In genomic region chr18:62739911-62740310, GRCh38 we compare ENCODE assay signal across 18 cellular contexts. TPM values are rescaled to one million over a fixed set of nuclear protein-coding genes. Genes with fewer than 3 reads are reported as not detected.
DNase-seq lines count a peak whose midpoint lies in the region; ATAC-seq, FAIRE-seq and TF ChIP-seq lines count a peak whose summit lies in the region.
"Had no signal": no experiment of that assay in that cellular context is flagged by ENCODE, and none has a peak within 500 bp of the region (broad histone marks: within the 10 kb centered on the region; RNA-seq: fewer than 3 reads in every experiment).

No MANE protein-coding gene starts in this region.

- H3K27me3 ChIP-seq in H1 (replicated peaks in 1 of 4; ENCODE audit: control insufficient read depth in 3 of 4, extremely low read depth in 1 of 4, insufficient read depth in 3 of 4, low read length in 3 of 4), result no peaks in the 10 kb centered on the region
- H3K27me3 ChIP-seq in vagina, result no peaks in the 10 kb centered on the region
- H3K27me3 ChIP-seq: BLaER1 treated with 17β-estradiol and CSF1 and Interleukin-3, amounts not matched to agents 10 nM and 100 nM had no signal

- no peak overlapping the region for H3K9ac ChIP-seq in H1 (replicated peaks in 1 of 4; ENCODE audit: extremely low read depth in 1 of 4, low read depth in 3 of 4, low read length in 3 of 4)
- H3K9ac ChIP-seq: BLaER1 treated with 17β-estradiol and CSF1 and Interleukin-3, amounts not matched to agents 10 nM and 100 nM; GM23248; KMS-11 had no signal

- peak overlapping the region; percentile 41 for H3K27ac Mint-ChIP-seq in activated naive CD8-positive, alpha-beta T cell treated with anti-CD3 and anti-CD28 coated beads, Interleukin-2, amount 50 U/mL, for 24 hours
- H3K27ac Mint-ChIP-seq in activated naive CD8-positive, alpha-beta T cell treated with anti-CD3 and anti-CD28 coated beads for 36 hours, result no peak overlapping the region
- H3K27ac Mint-ChIP-seq in mesothelial cell of epicardium, result peak overlapping the region; percentile 39
- no peak overlapping the region for H3K27ac Mint-ChIP-seq in T-cell

- no peaks in the 10 kb centered on the region for H3K27me3 Mint-ChIP-seq in activated naive CD8-positive, alpha-beta T cell treated with anti-CD3 and anti-CD28 coated beads, Interleukin-2, amount 50 U/mL, for 24 hours
- no peaks in the 10 kb centered on the region for H3K27me3 Mint-ChIP-seq in activated naive CD8-positive, alpha-beta T cell treated with anti-CD3 and anti-CD28 coated beads for 36 hours
- H3K27me3 Mint-ChIP-seq in mesothelial cell of epicardium (ENCODE audit: low read depth) (no peaks in the 10 kb centered on the region), T-cell (no peaks in the 10 kb centered on the region)

- POLR2A ChIA-PET in H1 (lab: Charles Lee; ENCODE audit: partially characterized antibody), result interaction anchor here (0.6 to 1.3 kb wide), 2 partner anchors 13 to 416 kb away, joined by 3 to 5 read pairs; no protein-coding TSS in a partner anchor
- POLR2A ChIA-PET in T-cell (lab: Charles Lee), result interaction anchor here in 1 of 2 donors (0.6 kb wide), 1 partner anchor 121 kb away, joined by 5 read pairs; no protein-coding TSS in a partner anchor

- TF ChIP-seq EP300 in H1 (IDR thresholded peaks at IDR 0.05; ENCODE audit: borderline replicate concordance in 1 of 2, low read depth in 2 of 2, low read length in 2 of 2), result no peak

- CTCF ChIA-PET in H1 (lab: Charles Lee; ENCODE audit: partially characterized antibody), result interaction anchor here (1.2 kb wide), 1 partner anchor 102 kb away, joined by 3 read pairs; no protein-coding TSS in a partner anchor
- CTCF ChIA-PET in T-cell (lab: Charles Lee), result no interaction called here

- no peak overlapping the region for H3K4me3 Mint-ChIP-seq in activated naive CD8-positive, alpha-beta T cell treated with anti-CD3 and anti-CD28 coated beads, Interleukin-2, amount 50 U/mL, for 24 hours
- no peak overlapping the region for H3K4me3 Mint-ChIP-seq in activated naive CD8-positive, alpha-beta T cell treated with anti-CD3 and anti-CD28 coated beads for 36 hours
- H3K4me3 Mint-ChIP-seq in mesothelial cell of epicardium, result no peak overlapping the region
- no peak overlapping the region for H3K4me3 Mint-ChIP-seq in T-cell

- H2AFZ ChIP-seq in H1 (ENCODE audit: low read length), result no peak overlapping the region
- H2AFZ ChIP-seq: GM23248 had no signal

- FAIRE-seq in H1 (lab: Jason Lieb, UNC), result peak; percentile 45
- FAIRE-seq: RCC 7860 had no signal

- no peak overlapping the region for H4K5ac ChIP-seq in H1 (ENCODE audit: insufficient read length, low read depth, low read length)

- intact Hi-C loops in vagina (cut with DNase I), result no loop called here

- H3K36me3 Mint-ChIP-seq in activated naive CD8-positive, alpha-beta T cell treated with anti-CD3 and anti-CD28 coated beads, Interleukin-2, amount 50 U/mL, for 24 hours (ENCODE audit: low read depth), result no peaks in the 10 kb centered on the region
- H3K36me3 Mint-ChIP-seq in activated naive CD8-positive, alpha-beta T cell treated with anti-CD3 and anti-CD28 coated beads for 36 hours, result peaks cover 12% of the 10 kb centered on the region
- no peaks in the 10 kb centered on the region for H3K36me3 Mint-ChIP-seq in mesothelial cell of epicardium
- H3K36me3 Mint-ChIP-seq in T-cell, result no peaks in the 10 kb centered on the region

- no peak overlapping the region for H2BK20ac ChIP-seq in H1 (ENCODE audit: low read length)

- H3K36me3 ChIP-seq in H1 (ENCODE audit: control insufficient read depth in 2 of 4, insufficient read depth in 4 of 4, low read length in 3 of 4) (no peaks in the 10 kb centered on the region), vagina (no peaks in the 10 kb centered on the region)

- ATAC-seq in activated naive CD8-positive, alpha-beta T cell treated with anti-CD3 and anti-CD28 coated beads, Interleukin-2, amount 50 U/mL, for 24 hours, result no peak
- no peak for ATAC-seq in T-cell (replicated peaks in 1 of 4)
- no peak for ATAC-seq in GM19467 (IDR thresholded peaks at IDR 0.05; ENCODE audit: unreplicated experiment)

- H3K27ac ChIP-seq in H1 (ENCODE audit: low read depth, low read length), result no peak overlapping the region
- peak overlapping the region; percentile 73 for H3K27ac ChIP-seq in vagina
- H3K27ac ChIP-seq: BLaER1 treated with 17β-estradiol and CSF1 and Interleukin-3, amounts not matched to agents 10 nM and 100 nM; GM23248; KMS-11 had no signal

- WGBS in H1 (ENCODE audit: extremely low coverage in 1 of 2, insufficient coverage in 1 of 2, insufficient read length in 1 of 2, insufficient replicate concordance in 2 of 2, low coverage in 1 of 2, low lambda C conversion rate in 2 of 2, missing lambda C conversion rate in 1 of 2), 2 experiments, result 74% methylated on average over 5 of the region's 5 CpGs; no CpG with 5 or more reads in 1 of the 2 experiments

- H4K8ac ChIP-seq in H1 (ENCODE audit: extremely low read depth, insufficient read depth, low read length), result no peak overlapping the region

- H3K79me2 ChIP-seq in H1 (ENCODE audit: control insufficient read depth in 1 of 2, insufficient read depth in 2 of 2, low read length in 2 of 2), result peaks cover 36 to 100% of the 10 kb centered on the region in 2 experiments

- no peak overlapping the region for H2BK12ac ChIP-seq in H1 (ENCODE audit: low read depth, low read length)

- peaks cover 6 to 46% (median 32%) of the 10 kb centered on the region in 4 experiments for H3K4me1 ChIP-seq in H1 (replicated peaks in 1 of 4; ENCODE audit: control insufficient read depth in 3 of 4, insufficient read depth in 4 of 4, low read length in 3 of 4)
- H3K4me1 ChIP-seq in vagina, result peaks cover 40% of the 10 kb centered on the region

- H3K4me3 ChIP-seq in H1 (ENCODE audit: extremely low read depth in 1 of 4, insufficient read depth in 2 of 4, low read depth in 3 of 4, low read length in 4 of 4), result no peak overlapping the region
- H3K4me3 ChIP-seq in vagina, result no peak overlapping the region
- H3K4me3 ChIP-seq: BLaER1 treated with 17β-estradiol and CSF1 and Interleukin-3, amounts not matched to agents 10 nM and 100 nM; GM23248 had no signal

- no peak overlapping the region for H3K14ac ChIP-seq in H1 (ENCODE audit: insufficient read length)

- TF ChIP-seq POLR2A in H1 (IDR thresholded peaks at IDR 0.05; ENCODE audit: control extremely low read depth in 1 of 2, low read depth in 2 of 2, low read length in 2 of 2) (no peak), vagina (IDR thresholded peaks at IDR 0.05) (no peak)

- H3K4me2 ChIP-seq in H1 (ENCODE audit: insufficient read depth in 1 of 2, low read depth in 2 of 2, low read length in 2 of 2), result no peak overlapping the region; a peak in 1 of 4 replicates
- H3K4me2 ChIP-seq: BLaER1 treated with 17β-estradiol and CSF1 and Interleukin-3, amounts not matched to agents 10 nM and 100 nM; KMS-11 had no signal

- peaks cover 29% of the 10 kb centered on the region for H3K4me1 Mint-ChIP-seq in activated naive CD8-positive, alpha-beta T cell treated with anti-CD3 and anti-CD28 coated beads, Interleukin-2, amount 50 U/mL, for 24 hours
- H3K4me1 Mint-ChIP-seq in activated naive CD8-positive, alpha-beta T cell treated with anti-CD3 and anti-CD28 coated beads for 36 hours, result peaks cover 16% of the 10 kb centered on the region
- peaks cover 46% of the 10 kb centered on the region for H3K4me1 Mint-ChIP-seq in mesothelial cell of epicardium
- peaks cover 6 to 13% (median 12%) of the 10 kb centered on the region in 3 donors for H3K4me1 Mint-ChIP-seq in T-cell

- H2BK5ac ChIP-seq in H1 (ENCODE audit: low read depth, low read length), result no peak overlapping the region

- peaks cover 8% of the 10 kb centered on the region for H3K9me3 Mint-ChIP-seq in activated naive CD8-positive, alpha-beta T cell treated with anti-CD3 and anti-CD28 coated beads, Interleukin-2, amount 50 U/mL, for 24 hours
- no peaks in the 10 kb centered on the region for H3K9me3 Mint-ChIP-seq in activated naive CD8-positive, alpha-beta T cell treated with anti-CD3 and anti-CD28 coated beads for 36 hours
- H3K9me3 Mint-ChIP-seq in mesothelial cell of epicardium (peaks cover 5% of the 10 kb centered on the region), T-cell (no peaks in the 10 kb centered on the region)

- no peak overlapping the region for H2BK15ac ChIP-seq in H1 (ENCODE audit: low read length)

- H4K91ac ChIP-seq in H1 (replicated peaks; ENCODE audit: insufficient read length, low read length), result no peak overlapping the region

- no peak overlapping the region for H2AK5ac ChIP-seq in H1 (ENCODE audit: low read depth, low read length)

- no peak for TF ChIP-seq RAD21 in H1 (IDR thresholded peaks at IDR 0.05 in 1 of 2, conservative IDR thresholded peaks at IDR 0.05 in 1 of 2; ENCODE audit: low read depth in 2 of 2, low read length in 2 of 2)

- no peak overlapping the region for H3K4ac ChIP-seq in H1 (replicated peaks; ENCODE audit: insufficient read length, low read depth, low read length)

- no peak overlapping the region for H2BK120ac ChIP-seq in H1 (replicated peaks; ENCODE audit: low read depth, low read length)

- H3K23ac ChIP-seq in H1 (ENCODE audit: insufficient read length), result no peak overlapping the region

- peaks cover 6 to 13% of the 10 kb centered on the region in 2 experiments for H4K20me1 ChIP-seq in H1 (replicated peaks in 1 of 2; ENCODE audit: control insufficient read depth in 1 of 2, insufficient read depth in 2 of 2, low read length in 2 of 2)

- H3K23me2 ChIP-seq in H1 (ENCODE audit: low read depth, low read length), result no peaks in the 10 kb centered on the region; the same call in 1 of the 2 replicates

- H3K18ac ChIP-seq in H1 (ENCODE audit: extremely low read depth, low read length), result no peak overlapping the region

- TF ChIP-seq CTCF in H1 (IDR thresholded peaks at IDR 0.05; ENCODE audit: control extremely low read depth in 1 of 3, insufficient read depth in 1 of 3, low read depth in 1 of 3, low read length in 3 of 3) (no peak), mesothelial cell of epicardium (IDR thresholded peaks at IDR 0.05; ENCODE audit: unreplicated experiment) (no peak), vagina (IDR thresholded peaks at IDR 0.05) (no peak)

- peaks cover 4% of the 10 kb centered on the region for H3K79me1 ChIP-seq in H1 (ENCODE audit: low read depth, low read length)

- H3K9me3 ChIP-seq in H1 (ENCODE audit: insufficient read depth in 2 of 2, low read depth in 1 of 2, low read length in 1 of 2), result no peaks in the 10 kb centered on the region; a peak in 1 of 4 replicates
- H3K9me3 ChIP-seq in vagina, result no peaks in the 10 kb centered on the region

- H3K56ac ChIP-seq in H1 (replicated peaks; ENCODE audit: insufficient read length, low read depth, low read length), result no peak overlapping the region

- no peak for DNase-seq in activated naive CD8-positive, alpha-beta T cell treated with anti-CD3 and anti-CD28 coated beads, Interleukin-2, amount 50 U/mL, for 24 hours
- no peak for DNase-seq in activated naive CD8-positive, alpha-beta T cell treated with anti-CD3 and anti-CD28 coated beads for 36 hours
- no peak for DNase-seq in H1 (ENCODE audit: low read depth in 1 of 2, low spot score in 2 of 2)
- DNase-seq in mesothelial cell of epicardium (ENCODE audit: low spot score in 2 of 2, unreplicated experiment in 2 of 2), result no peak
- DNase-seq in vagina (ENCODE audit: extremely low spot score in 2 of 2), result no peak
- no peak for DNase-seq in T-cell
- no peak for DNase-seq in NCI-H2029 (lab: John Stamatoyannopoulos, UW)
- DNase-seq: 8988T, DMS153, GM23248, MM.1S, NCI-H187 treated with DMSO at 0.1 percent for 48 hours, NCI-H510A, SHP77 had no signal

RNA-seq across cellular contexts. Expression of gene PHLPP1, which starts 24.6 kb away (rescaled TPM):
- total RNA-seq in activated naive CD8-positive, alpha-beta T cell treated with anti-CD3 and anti-CD28 coated beads for 36 hours, result 10 to 100 TPM; 10.4 to 11.4 TPM
- total RNA-seq in H1 (2021; fragmentation: NEBNext Ultra II Directional; extraction: Animal tissue kit (Norgen Biotek cat#: 25700)), result 66.3 and 67.4 TPM in 2 replicates
- 26.6 and 28.0 TPM in 2 replicates for polyA plus RNA-seq in H1 (2011; rRNA removed)
- 23.4 TPM for polyA plus RNA-seq in H1 (2011; cell fraction: cytosol; rRNA removed)
- 34.7 TPM for polyA plus RNA-seq in H1 (2011; cell fraction: nucleus; rRNA removed)
- 25.6 to 34.5 TPM (median 29.9 TPM) in 4 replicates for polyA plus RNA-seq in H1 (2012, experiment 1 of 2)
- 10.4 TPM for polyA plus RNA-seq in H1 (2012, experiment 2 of 2)
- polyA plus RNA-seq in H1 (2013, experiment 1 of 2), result 24.5 TPM
- 25.0 TPM for polyA plus RNA-seq in H1 (2013, experiment 2 of 2)
- polyA minus RNA-seq in H1 (2011; rRNA and poly(A)+ RNA removed), result 52.5 and 99.6 TPM in 2 replicates
- 46.8 TPM for polyA minus RNA-seq in H1 (2011; cell fraction: cytosol; rRNA and poly(A)+ RNA removed)
- 82.8 TPM for polyA minus RNA-seq in H1 (2011; cell fraction: nucleus; rRNA and poly(A)+ RNA removed)
- total RNA-seq in mesothelial cell of epicardium, result 20.4 to 21.2 TPM (median 21.2 TPM) in 3 replicates
- total RNA-seq in vagina, result 20.6 TPM
- total RNA-seq in T-cell, result 10 to 100 TPM in 1 of 5 donors, 1 to 10 TPM in 4; 6.9 to 11.5 (median 7.4) TPM

Comparison
In these comparisons a context has a peak if more than half of its experiments do, and no peak if none do; other contexts are left out.
1. H3K27ac Mint-ChIP-seq: peak in activated naive CD8-positive, alpha-beta T cell treated with anti-CD3 and anti-CD28 coated beads, Interleukin-2, amount 50 U/mL, for 24 hours (single experiment) and mesothelial cell of epicardium (single experiment); none in activated naive CD8-positive, alpha-beta T cell treated with anti-CD3 and anti-CD28 coated beads for 36 hours (single experiment) and T-cell (0 of 2).